In genomic region chr10:29689001-29689400, GRCh38 we compare ENCODE assay signal across 9 cellular contexts. TPM values are rescaled to one million over a fixed set of nuclear protein-coding genes. Genes with fewer than 3 reads are reported as not detected.
DNase-seq lines count a peak whose midpoint lies in the region; ATAC-seq and TF ChIP-seq lines count a peak whose summit lies in the region.
"Had no signal": no experiment of that assay in that cellular context is flagged by ENCODE, and none has a peak within 500 bp of the region (broad histone marks: within the 10 kb centered on the region; RNA-seq: fewer than 3 reads in every experiment).

No MANE protein-coding gene starts in this region.

- DNase-seq in right lobe of liver (no peak), glutamatergic neuron (no peak), endothelial cell (ENCODE audit: low spot score) (no peak)
- no peak for DNase-seq in activated CD8-positive, alpha-beta memory T cell treated with anti-CD3 and anti-CD28 coated beads for 24 hours
- DNase-seq in NK-92 treated with Interleukin-12 subunit alpha and Interleukin-12 subunit beta, amount 100 ng/mL, for 24 hours (lab: John Stamatoyannopoulos, UW): no peak
- DNase-seq: colonic mucosa had no signal

- no peak overlapping the region for H3K9ac ChIP-seq in BLaER1
- H3K9ac ChIP-seq in HUES64 (ENCODE audit: low read depth, low read length): no peak overlapping the region; the same call in 1 of the 2 replicates

- peak overlapping the region; percentile 75 for H3K4me2 ChIP-seq in BLaER1

- no peak for TF ChIP-seq POLR2A in right lobe of liver (IDR thresholded peaks at IDR 0.05)

- peak overlapping the region; percentile 80 for H3K27ac Mint-ChIP-seq in activated naive CD4-positive, alpha-beta T cell treated with anti-CD3 and anti-CD28 coated beads, Interleukin-2, amount 50 U/mL, for 24 hours
- H3K27ac Mint-ChIP-seq in glutamatergic neuron (ENCODE audit: unreplicated experiment) (no peak overlapping the region), endothelial cell (ENCODE audit: unreplicated experiment) (no peak overlapping the region)

- H3K9me3 Mint-ChIP-seq in activated naive CD4-positive, alpha-beta T cell treated with anti-CD3 and anti-CD28 coated beads, Interleukin-2, amount 50 U/mL, for 24 hours: no peaks in the 10 kb centered on the region
- H3K9me3 Mint-ChIP-seq in glutamatergic neuron (ENCODE audit: unreplicated experiment): peaks cover 4% of the 10 kb centered on the region
- H3K9me3 Mint-ChIP-seq in endothelial cell (ENCODE audit: unreplicated experiment): no peaks in the 10 kb centered on the region

- H3K4me3 Mint-ChIP-seq in activated naive CD4-positive, alpha-beta T cell treated with anti-CD3 and anti-CD28 coated beads, Interleukin-2, amount 50 U/mL, for 24 hours: peak overlapping the region; percentile 7
- H3K4me3 Mint-ChIP-seq in glutamatergic neuron (ENCODE audit: unreplicated experiment) (no peak overlapping the region), endothelial cell (ENCODE audit: unreplicated experiment) (no peak overlapping the region)

- peaks cover 14% of the 10 kb centered on the region for H3K36me3 ChIP-seq in BLaER1
- peaks cover 13% of the 10 kb centered on the region for H3K36me3 ChIP-seq in HUES64 (ENCODE audit: insufficient read depth, low read length)
- H3K36me3 ChIP-seq in right lobe of liver: peaks cover 0 to 3% (median 0%) of the 10 kb centered on the region in 4 donors
- H3K36me3 ChIP-seq: colonic mucosa had no signal

- H3K4me1 Mint-ChIP-seq in activated naive CD4-positive, alpha-beta T cell treated with anti-CD3 and anti-CD28 coated beads, Interleukin-2, amount 50 U/mL, for 24 hours: peaks cover 84% of the 10 kb centered on the region
- H3K4me1 Mint-ChIP-seq in glutamatergic neuron (ENCODE audit: low read depth, unreplicated experiment): peaks cover 58% of the 10 kb centered on the region
- peaks cover 31% of the 10 kb centered on the region for H3K4me1 Mint-ChIP-seq in endothelial cell (ENCODE audit: unreplicated experiment)

- WGBS in HUES64: 72% methylated on average over 7 of the region's 7 CpGs
- 66% methylated on average over 7 of the region's 7 CpGs for WGBS in right lobe of liver (ENCODE audit: insufficient coverage, low coverage, low lambda C conversion rate, missing lambda C conversion rate)

- H3K27me3 Mint-ChIP-seq in activated naive CD4-positive, alpha-beta T cell treated with anti-CD3 and anti-CD28 coated beads, Interleukin-2, amount 50 U/mL, for 24 hours: no peaks in the 10 kb centered on the region
- H3K27me3 Mint-ChIP-seq in glutamatergic neuron (ENCODE audit: unreplicated experiment): peaks cover 3% of the 10 kb centered on the region
- H3K27me3 Mint-ChIP-seq in endothelial cell (ENCODE audit: unreplicated experiment): no peaks in the 10 kb centered on the region

- TF ChIP-seq CTCF in right lobe of liver (IDR thresholded peaks at IDR 0.05) (no peak), glutamatergic neuron (IDR thresholded peaks at IDR 0.05; ENCODE audit: partially characterized antibody, unreplicated experiment) (no peak), endothelial cell (IDR thresholded peaks at IDR 0.05; ENCODE audit: unreplicated experiment) (no peak)

- H3K27me3 ChIP-seq in BLaER1 (no peaks in the 10 kb centered on the region), HUES64 (ENCODE audit: insufficient read depth, low read length) (no peaks in the 10 kb centered on the region), right lobe of liver (no peaks in the 10 kb centered on the region)
- H3K27me3 ChIP-seq: colonic mucosa had no signal

- H3K4me3 ChIP-seq in BLaER1: no peak overlapping the region
- H3K4me3 ChIP-seq in HUES64 (ENCODE audit: low read length): no peak overlapping the region
- H3K4me3 ChIP-seq in right lobe of liver: no peak overlapping the region
- H3K4me3 ChIP-seq: colonic mucosa had no signal

- peak; percentile 10 to 60 (median 37) for ATAC-seq in right lobe of liver

- intact Hi-C loops in right lobe of liver (cut with DNase I): no loop called here

- H4K20me1 ChIP-seq in BLaER1: no peaks in the 10 kb centered on the region

- no peak overlapping the region for H3K27ac ChIP-seq in BLaER1
- peak overlapping the region; percentile 79; the same call in 1 of the 2 replicates for H3K27ac ChIP-seq in HUES64 (ENCODE audit: low read depth, low read length)
- no peak overlapping the region for H3K27ac ChIP-seq in right lobe of liver
- H3K27ac ChIP-seq: colonic mucosa had no signal

- peaks cover 26% of the 10 kb centered on the region for H3K4me1 ChIP-seq in BLaER1
- peaks cover 64% of the 10 kb centered on the region for H3K4me1 ChIP-seq in HUES64 (ENCODE audit: insufficient read depth, low read length)
- peaks cover 0 to 18% (median 0%) of the 10 kb centered on the region in 4 donors for H3K4me1 ChIP-seq in right lobe of liver

- H3K9me3 ChIP-seq in BLaER1: 0 out of 2 replicates have a peak, but pooled peaks cover 4% of the 10 kb centered on the region
- no peaks in the 10 kb centered on the region for H3K9me3 ChIP-seq in HUES64 (ENCODE audit: insufficient read depth, low read depth, low read length)
- no peaks in the 10 kb centered on the region for H3K9me3 ChIP-seq in right lobe of liver
- H3K9me3 ChIP-seq: colonic mucosa had no signal

- peaks cover 23% of the 10 kb centered on the region for H3K36me3 Mint-ChIP-seq in activated naive CD4-positive, alpha-beta T cell treated with anti-CD3 and anti-CD28 coated beads, Interleukin-2, amount 50 U/mL, for 24 hours
- H3K36me3 Mint-ChIP-seq in glutamatergic neuron (ENCODE audit: unreplicated experiment): peaks cover 2% of the 10 kb centered on the region
- H3K36me3 Mint-ChIP-seq in endothelial cell (ENCODE audit: low read depth, unreplicated experiment): peaks cover 25% of the 10 kb centered on the region

RNA-seq across cellular contexts. Expression of gene SVIL, which starts 54.2 kb away (rescaled TPM):
- 12.4 TPM for polyA plus RNA-seq in HUES64 (2013, experiment 1 of 2)
- 13.9 TPM for polyA plus RNA-seq in HUES64 (2013, experiment 2 of 2)
- total RNA-seq in right lobe of liver (10 to 100 TPM; 12.3 to 15.1 (median 13.6) TPM), glutamatergic neuron (ENCODE audit: unreplicated experiment) (117 TPM), endothelial cell (ENCODE audit: unreplicated experiment) (125 TPM)
